In genomic region chr14:105850853-105851581, GRCh38 we compare ENCODE assay signal across 29 cellular contexts.
DNase-seq lines count a peak whose midpoint lies in the region; ATAC-seq and TF ChIP-seq lines count a peak whose summit lies in the region.
"Had no signal": no experiment of that assay in that cellular context is flagged by ENCODE, and none has a peak within 500 bp of the region (broad histone marks: within the 10 kb centered on the region; RNA-seq: fewer than 3 reads in every experiment).

No MANE protein-coding gene starts in this region.

- WGBS in endodermal cell (ENCODE audit: insufficient coverage in 1 of 2, insufficient read length in 1 of 2), 2 experiments, result 78 to 79% methylated on average over 21 to 27 of the region's 27 CpGs

- H3K27me3 ChIP-seq in endodermal cell (ENCODE audit: control insufficient read depth, insufficient read depth, low read length, poor library complexity, severe bottlenecking), result no peaks in the 10 kb centered on the region
- H3K27me3 ChIP-seq in tibial artery, result no peaks in the 10 kb centered on the region
- H3K27me3 ChIP-seq: cardiac muscle cell had no signal

- no peak overlapping the region for H3K4me3 Mint-ChIP-seq in activated naive CD4-positive, alpha-beta T cell treated with anti-CD3 and anti-CD28 coated beads, Interleukin-2, amount 10 ng/mL, durations not matched to agents 7 days and 5 days
- H3K4me3 Mint-ChIP-seq in endodermal cell, result no peak overlapping the region
- H3K4me3 Mint-ChIP-seq in activated T-helper 1 cell treated with anti-CD3 and anti-CD28 coated beads, Interleukin-12 subunit alpha, Interleukin-12 subunit beta, Interleukin-2, Interleukin-4 antibody, amounts not matched to agents 30 ng/mL and 10 ng/mL and 1 ng/mL, durations not matched to agents 14 hours and 24 hours and 36 hours, result no peak overlapping the region
- H3K4me3 Mint-ChIP-seq: dendritic cell treated with granulocyte-macrophage colony-stimulating factor and Interleukin-4, amounts not matched to agents 40 ng/mL and 50 ng/mL, for 4 days; naive thymus-derived CD4-positive, alpha-beta T cell; type B pancreatic cell had no signal

- peaks cover 22% of the 10 kb centered on the region for H3K4me1 Mint-ChIP-seq in activated naive CD4-positive, alpha-beta T cell treated with anti-CD3 and anti-CD28 coated beads, Interleukin-2, amount 10 ng/mL, durations not matched to agents 7 days and 5 days
- H3K4me1 Mint-ChIP-seq in endodermal cell, result no peaks in the 10 kb centered on the region
- H3K4me1 Mint-ChIP-seq in activated T-helper 1 cell treated with anti-CD3 and anti-CD28 coated beads, Interleukin-12 subunit alpha, Interleukin-12 subunit beta, Interleukin-2, Interleukin-4 antibody, amounts not matched to agents 30 ng/mL and 10 ng/mL and 1 ng/mL, durations not matched to agents 14 hours and 24 hours and 36 hours (ENCODE audit: low read depth), result no peaks in the 10 kb centered on the region
- H3K4me1 Mint-ChIP-seq: naive thymus-derived CD4-positive, alpha-beta T cell had no signal

- no peak for ATAC-seq in HG02840 (IDR thresholded peaks at IDR 0.05; ENCODE audit: low FRiP score, unreplicated experiment)
- ATAC-seq: HCT116; left cardiac atrium; naive thymus-derived CD4-positive, alpha-beta T cell; PC-3 had no signal

- peaks cover 26% of the 10 kb centered on the region for H3K36me3 Mint-ChIP-seq in activated naive CD4-positive, alpha-beta T cell treated with anti-CD3 and anti-CD28 coated beads, Interleukin-2, amount 10 ng/mL, durations not matched to agents 7 days and 5 days
- H3K36me3 Mint-ChIP-seq in endodermal cell (ENCODE audit: low read depth), result peaks cover 3% of the 10 kb centered on the region
- peaks cover 7% of the 10 kb centered on the region for H3K36me3 Mint-ChIP-seq in activated T-helper 1 cell treated with anti-CD3 and anti-CD28 coated beads, Interleukin-12 subunit alpha, Interleukin-12 subunit beta, Interleukin-2, Interleukin-4 antibody, amounts not matched to agents 30 ng/mL and 10 ng/mL and 1 ng/mL, durations not matched to agents 14 hours and 24 hours and 36 hours (ENCODE audit: low read depth)

- TF ChIP-seq CTCF in GM20000 (IDR thresholded peaks at IDR 0.05; ENCODE audit: extremely low read depth, missing control alignments) (no peak), endodermal cell (conservative IDR thresholded peaks at IDR 0.05) (no peak), tibial artery (IDR thresholded peaks at IDR 0.05) (no peak)

- H3K27ac Mint-ChIP-seq in activated naive CD4-positive, alpha-beta T cell treated with anti-CD3 and anti-CD28 coated beads, Interleukin-2, amount 10 ng/mL, durations not matched to agents 7 days and 5 days, result peak overlapping the region; percentile 14
- no peak overlapping the region for H3K27ac Mint-ChIP-seq in endodermal cell
- no peak overlapping the region for H3K27ac Mint-ChIP-seq in activated T-helper 1 cell treated with anti-CD3 and anti-CD28 coated beads, Interleukin-12 subunit alpha, Interleukin-12 subunit beta, Interleukin-2, Interleukin-4 antibody, amounts not matched to agents 30 ng/mL and 10 ng/mL and 1 ng/mL, durations not matched to agents 14 hours and 24 hours and 36 hours
- H3K27ac Mint-ChIP-seq: dendritic cell treated with granulocyte-macrophage colony-stimulating factor and Interleukin-4, amounts not matched to agents 40 ng/mL and 50 ng/mL, for 4 days; naive thymus-derived CD4-positive, alpha-beta T cell; type B pancreatic cell had no signal

- H3K36me3 ChIP-seq in endodermal cell (ENCODE audit: control insufficient read depth, insufficient read depth, low read length), result no peaks in the 10 kb centered on the region
- H3K36me3 ChIP-seq in tibial artery, result no peaks in the 10 kb centered on the region
- H3K36me3 ChIP-seq: cardiac muscle cell, SJCRH30 had no signal

- H3K9ac ChIP-seq in endodermal cell (ENCODE audit: extremely low read depth, low read length, poor library complexity, severe bottlenecking), result no peak overlapping the region

- H3K9me3 ChIP-seq in endodermal cell (ENCODE audit: control insufficient read depth, low read length) (peaks cover 28% of the 10 kb centered on the region), tibial artery (no peaks in the 10 kb centered on the region)
- H3K9me3 ChIP-seq: SJCRH30 had no signal

- H3K27ac ChIP-seq in endodermal cell (ENCODE audit: low read depth, low read length) (no peak overlapping the region), tibial artery (no peak overlapping the region)
- H3K27ac ChIP-seq: cardiac muscle cell, SJCRH30 had no signal

- H3K4me3 ChIP-seq in endodermal cell (ENCODE audit: low read length) (no peak overlapping the region), tibial artery (no peak overlapping the region)
- H3K4me3 ChIP-seq: cardiac muscle cell, SJCRH30 had no signal

- DNase-seq in activated naive CD4-positive, alpha-beta T cell treated with anti-CD3 and anti-CD28 coated beads, Interleukin-2, amount 10 ng/mL, durations not matched to agents 7 days and 5 days, result no peak
- no peak for DNase-seq in activated naive CD4-positive, alpha-beta T cell treated with anti-CD3 and anti-CD28 coated beads, Interleukin-2, amount 50 U/mL, for 16 hours
- peak; percentile 0 for DNase-seq in GM20000 (ENCODE audit: low spot score)
- peak; percentile 19 for DNase-seq in endodermal cell
- peak; percentile 14 to 52 for DNase-seq in tibial artery
- no peak for DNase-seq in activated T-helper 1 cell treated with anti-CD3 and anti-CD28 coated beads, Interleukin-12 subunit alpha, Interleukin-12 subunit beta, Interleukin-2, Interleukin-4 antibody, amounts not matched to agents 30 ng/mL and 10 ng/mL and 1 ng/mL, durations not matched to agents 14 hours and 24 hours and 36 hours (ENCODE audit: low spot score)
- no peak for DNase-seq in globus pallidus (ENCODE audit: low spot score)
- DNase-seq: activated CD4-positive, alpha-beta T cell treated with anti-CD3 and anti-CD28 coated beads for 48 hours; activated CD8-positive, alpha-beta memory T cell treated with anti-CD3 and anti-CD28 coated beads, Interleukin-2, amount 50 U/mL, for 4 hours; activated gamma-delta T cell; anterior cingulate cortex; C1 segment of cervical spinal cord; Calu3; EL; left cardiac atrium; mesendoderm; NCI-H1048; NCI-H1930; NCI-H226; NCI-H82; PC-3; retina had no signal

- intact Hi-C loops in tibial artery (cut with DNase I; ENCODE audit: low total_unique reads), result no loop called here
- intact Hi-C loops in activated T-helper 1 cell treated with anti-CD3 and anti-CD28 coated beads, Interleukin-12 subunit alpha, Interleukin-12 subunit beta, Interleukin-2, Interleukin-4 antibody, amounts not matched to agents 30 ng/mL and 10 ng/mL and 1 ng/mL, durations not matched to agents 14 hours and 24 hours and 36 hours (cut with micrococcal nuclease), result no loop called here

- H3K9me3 Mint-ChIP-seq in activated naive CD4-positive, alpha-beta T cell treated with anti-CD3 and anti-CD28 coated beads, Interleukin-2, amount 10 ng/mL, durations not matched to agents 7 days and 5 days, result no peaks in the 10 kb centered on the region
- peaks cover 87% of the 10 kb centered on the region for H3K9me3 Mint-ChIP-seq in endodermal cell
- H3K9me3 Mint-ChIP-seq in activated T-helper 1 cell treated with anti-CD3 and anti-CD28 coated beads, Interleukin-12 subunit alpha, Interleukin-12 subunit beta, Interleukin-2, Interleukin-4 antibody, amounts not matched to agents 30 ng/mL and 10 ng/mL and 1 ng/mL, durations not matched to agents 14 hours and 24 hours and 36 hours, result no peaks in the 10 kb centered on the region
- H3K9me3 Mint-ChIP-seq: dendritic cell treated with granulocyte-macrophage colony-stimulating factor and Interleukin-4, amounts not matched to agents 40 ng/mL and 50 ng/mL, for 4 days had no signal

- no peaks in the 10 kb centered on the region for H3K4me1 ChIP-seq in endodermal cell (ENCODE audit: control insufficient read depth, insufficient read depth, low read length)
- H3K4me1 ChIP-seq in tibial artery, result no peaks in the 10 kb centered on the region
- H3K4me1 ChIP-seq: SJCRH30 had no signal

- peaks cover 26% of the 10 kb centered on the region for H3K27me3 Mint-ChIP-seq in activated naive CD4-positive, alpha-beta T cell treated with anti-CD3 and anti-CD28 coated beads, Interleukin-2, amount 10 ng/mL, durations not matched to agents 7 days and 5 days
- no peaks in the 10 kb centered on the region for H3K27me3 Mint-ChIP-seq in endodermal cell (ENCODE audit: insufficient read depth)
- H3K27me3 Mint-ChIP-seq in activated T-helper 1 cell treated with anti-CD3 and anti-CD28 coated beads, Interleukin-12 subunit alpha, Interleukin-12 subunit beta, Interleukin-2, Interleukin-4 antibody, amounts not matched to agents 30 ng/mL and 10 ng/mL and 1 ng/mL, durations not matched to agents 14 hours and 24 hours and 36 hours (ENCODE audit: insufficient read depth), result no peaks in the 10 kb centered on the region
- H3K27me3 Mint-ChIP-seq: dendritic cell treated with granulocyte-macrophage colony-stimulating factor and Interleukin-4, amounts not matched to agents 40 ng/mL and 50 ng/mL, for 4 days; type B pancreatic cell had no signal

- CTCF ChIA-PET in activated naive CD4-positive, alpha-beta T cell treated with anti-CD3 and anti-CD28 coated beads, Interleukin-2, amount 10 ng/mL, durations not matched to agents 7 days and 5 days (lab: Charles Lee), result no interaction called here

Comparison
In these comparisons a context has a peak if more than half of its experiments do, and no peak if none do; other contexts are left out.
1. DNase-seq: peak in GM20000 (single experiment), endodermal cell (single experiment) and tibial artery (2 of 2); none in activated naive CD4-positive, alpha-beta T cell treated with anti-CD3 and anti-CD28 coated beads, Interleukin-2, amount 10 ng/mL, durations not matched to agents 7 days and 5 days (single experiment), activated naive CD4-positive, alpha-beta T cell treated with anti-CD3 and anti-CD28 coated beads, Interleukin-2, amount 50 U/mL, for 16 hours (single experiment), activated T-helper 1 cell treated with anti-CD3 and anti-CD28 coated beads, Interleukin-12 subunit alpha, Interleukin-12 subunit beta, Interleukin-2, Interleukin-4 antibody, amounts not matched to agents 30 ng/mL and 10 ng/mL and 1 ng/mL, durations not matched to agents 14 hours and 24 hours and 36 hours (single experiment) and globus pallidus (single experiment).